ENCODE assay signal across 16 cellular contexts in the genomic region with DNA sequence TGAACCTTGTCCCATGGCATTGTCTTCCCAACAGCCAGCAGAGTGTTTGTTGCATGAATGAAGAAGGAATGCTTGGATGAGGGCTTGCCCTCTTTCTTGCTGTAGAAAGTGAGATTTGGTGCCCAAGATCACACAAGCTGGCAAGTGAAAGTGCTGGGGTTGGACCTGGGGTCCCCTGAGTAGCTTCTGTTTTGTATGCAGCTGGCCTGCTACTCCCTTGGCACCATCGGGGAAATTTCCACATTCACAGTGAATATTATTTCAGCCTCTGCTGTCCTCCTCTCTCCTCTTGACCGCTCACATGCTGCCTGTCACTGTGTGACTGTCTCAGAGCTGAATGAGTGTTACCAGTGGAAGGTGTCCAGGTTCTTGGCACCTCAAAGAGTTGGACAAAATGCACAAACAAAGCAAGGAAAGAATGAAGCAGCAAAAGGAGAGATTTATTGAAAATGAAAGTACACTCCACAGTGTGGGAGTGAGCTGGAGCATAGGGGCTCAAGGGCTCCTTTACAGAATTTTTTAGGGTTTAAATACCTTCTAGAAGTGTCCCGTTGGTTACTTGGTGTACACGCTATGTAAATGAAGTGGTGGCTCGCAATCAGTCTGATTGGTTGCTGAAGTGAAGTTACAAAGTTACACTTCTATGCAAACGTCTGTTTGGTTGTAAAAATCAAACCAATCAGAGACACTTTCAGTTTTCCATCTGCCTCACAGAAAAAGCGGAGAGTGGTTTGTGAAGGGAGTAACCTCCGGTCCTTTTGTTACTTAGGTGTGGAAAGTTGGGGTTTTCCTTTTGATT.
DNase-seq lines count a peak whose midpoint lies in the region; ATAC-seq and TF ChIP-seq lines count a peak whose summit lies in the region.
"Had no signal": no experiment of that assay in that cellular context is flagged by ENCODE, and none has a peak within 500 bp of the region (broad histone marks: within the 10 kb centered on the region; RNA-seq: fewer than 3 reads in every experiment).

No MANE protein-coding gene starts in this region.

- WGBS in gastroesophageal sphincter (ENCODE audit: low coverage in 1 of 2), 2 donors = 51 to 63% methylated on average over 6 to 8 of the region's 8 CpGs

- no peak for TF ChIP-seq EP300 in gastroesophageal sphincter (IDR thresholded peaks at IDR 0.05)

- peak overlapping the region; percentile 65; the same call in 1 of the 2 replicates for H3K27ac Mint-ChIP-seq in WTC11
- peak overlapping the region; percentile 69 for H3K27ac Mint-ChIP-seq in stimulated activated memory B cell treated with anti-CD40 and anti-IgM and Interleukin-4, amounts not matched to agents 10 μg/mL and 1 μg/mL and 100 μg/mL, for 72 hours

- TF ChIP-seq POLR2A in gastroesophageal sphincter (IDR thresholded peaks at IDR 0.05) = no peak

- H3K27ac ChIP-seq in gastroesophageal sphincter (peak overlapping the region in 3 of 4 donors; percentile 37 to 44 (median 42)), WERI-Rb-1 (no peak overlapping the region)
- H3K27ac ChIP-seq: pancreas, PC-9 had no signal

- H3K4me3 Mint-ChIP-seq in WTC11 = no peak overlapping the region
- peak overlapping the region; percentile 41 for H3K4me3 Mint-ChIP-seq in stimulated activated memory B cell treated with anti-CD40 and anti-IgM and Interleukin-4, amounts not matched to agents 10 μg/mL and 1 μg/mL and 100 μg/mL, for 72 hours

- H3K4me1 Mint-ChIP-seq in WTC11 = no peaks in the 10 kb centered on the region
- peaks cover 31% of the 10 kb centered on the region for H3K4me1 Mint-ChIP-seq in stimulated activated memory B cell treated with anti-CD40 and anti-IgM and Interleukin-4, amounts not matched to agents 10 μg/mL and 1 μg/mL and 100 μg/mL, for 72 hours

- H3K4me1 ChIP-seq in gastroesophageal sphincter = peaks cover 0 to 13% (median 0%) of the 10 kb centered on the region in 3 donors
- H3K4me1 ChIP-seq: pancreas had no signal

- H3K4me3 ChIP-seq in gastroesophageal sphincter (peak overlapping the region; percentile 6 to 34), WERI-Rb-1 (ENCODE audit: low read depth, low read length) (no peak overlapping the region)
- H3K4me3 ChIP-seq: pancreas, PC-9 had no signal

- no peaks in the 10 kb centered on the region for H3K27me3 Mint-ChIP-seq in WTC11 (ENCODE audit: low read depth)
- H3K27me3 Mint-ChIP-seq in stimulated activated memory B cell treated with anti-CD40 and anti-IgM and Interleukin-4, amounts not matched to agents 10 μg/mL and 1 μg/mL and 100 μg/mL, for 72 hours = no peaks in the 10 kb centered on the region

- POLR2A ChIA-PET in WTC11 (lab: Charles Lee) = no interaction called here

- H3K36me3 ChIP-seq in gastroesophageal sphincter (peaks cover 0 to 99% of the 10 kb centered on the region in 2 donors), WERI-Rb-1 (peaks cover 49% of the 10 kb centered on the region)

- H3K27me3 ChIP-seq in gastroesophageal sphincter (no peaks in the 10 kb centered on the region), WERI-Rb-1 (ENCODE audit: insufficient read depth, low read depth, severe bottlenecking) (no peaks in the 10 kb centered on the region)
- H3K27me3 ChIP-seq: pancreas had no signal

- DNase-seq in Caki2 (ENCODE audit: low read depth) = peak; percentile 33
- DNase-seq in WTC11 (ENCODE audit: low spot score) = no peak
- DNase-seq in DMS 273 treated with DMSO at 0.1 percent for 48 hours (lab: John Stamatoyannopoulos, UW) = no peak
- DNase-seq in NCI-H1436 (lab: John Stamatoyannopoulos, UW) = no peak
- DNase-seq in WERI-Rb-1 = no peak
- DNase-seq: aorta; DMS79 treated with DMSO at 0.1 percent for 48 hours; GOT3; NCI-H2081; NCI-H69; pancreas; PC-9; stimulated activated naive CD4-positive, alpha-beta T cell treated with Interleukin-2 at 50 U/mL for 16 hours had no signal

- CTCF ChIA-PET in WTC11 (lab: Charles Lee) = interaction anchor here (2.7 kb wide), 1 partner anchor 129 kb away, joined by 11 read pairs; no protein-coding TSS in a partner anchor

- H3K9me3 ChIP-seq in gastroesophageal sphincter = no peaks in the 10 kb centered on the region
- no peaks in the 10 kb centered on the region for H3K9me3 ChIP-seq in WERI-Rb-1 (ENCODE audit: severe bottlenecking)
- H3K9me3 ChIP-seq: pancreas had no signal

- TF ChIP-seq CTCF in WTC11 (IDR thresholded peaks at IDR 0.05) = no peak
- TF ChIP-seq CTCF in gastroesophageal sphincter (IDR thresholded peaks at IDR 0.05) = no peak
- no peak for TF ChIP-seq CTCF in WERI-Rb-1 (IDR thresholded peaks at IDR 0.05; ENCODE audit: low read depth, low read length)

- no peaks in the 10 kb centered on the region for H3K9me3 Mint-ChIP-seq in WTC11
- H3K9me3 Mint-ChIP-seq in stimulated activated memory B cell treated with anti-CD40 and anti-IgM and Interleukin-4, amounts not matched to agents 10 μg/mL and 1 μg/mL and 100 μg/mL, for 72 hours = no peaks in the 10 kb centered on the region

- H3K36me3 Mint-ChIP-seq in WTC11 = peaks cover 29% of the 10 kb centered on the region
- H3K36me3 Mint-ChIP-seq in stimulated activated memory B cell treated with anti-CD40 and anti-IgM and Interleukin-4, amounts not matched to agents 10 μg/mL and 1 μg/mL and 100 μg/mL, for 72 hours = peaks cover 76% of the 10 kb centered on the region

- ATAC-seq in WTC11 (no peak), gastroesophageal sphincter (no peak)
- peak; percentile 41 for ATAC-seq in stimulated activated memory B cell treated with anti-CD40 and anti-IgM and Interleukin-4, amounts not matched to agents 10 μg/mL and 1 μg/mL and 100 μg/mL, for 72 hours
- ATAC-seq: esophagus mucosa, pancreas had no signal

- in situ Hi-C loops in Caki2 (cut with HindIII; ENCODE audit: low pct_unique_long_range_greater_than_20kb, low sequenced_read_pairs) = no loop called here

TF ChIP-seq in WTC11, 78 proteins besides CTCF, POLR2A, EP300 and RAD21:
- TF ChIP-seq, protein P1, sequence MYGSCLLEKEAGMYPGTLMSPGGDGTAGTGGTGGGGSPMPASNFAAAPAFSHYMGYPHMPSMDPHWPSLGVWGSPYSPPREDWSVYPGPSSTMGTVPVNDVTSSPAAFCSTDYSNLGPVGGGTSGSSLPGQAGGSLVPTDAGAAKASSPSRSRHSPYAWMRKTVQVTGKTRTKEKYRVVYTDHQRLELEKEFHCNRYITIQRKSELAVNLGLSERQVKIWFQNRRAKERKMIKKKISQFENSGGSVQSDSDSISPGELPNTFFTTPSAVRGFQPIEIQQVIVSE (CRISPR knock-in tag; IDR thresholded peaks at IDR 0.05; ENCODE audit: borderline replicate concordance) = no peak
- no peak for TF ChIP-seq ZNF396 (CRISPR knock-in tag; IDR thresholded peaks at IDR 0.05; ENCODE audit: borderline replicate concordance)
- TF ChIP-seq SMAD4 (CRISPR knock-in tag; IDR thresholded peaks at IDR 0.05) = no peak
- TF ChIP-seq FOXJ3 (CRISPR knock-in tag; IDR thresholded peaks at IDR 0.05; ENCODE audit: borderline replicate concordance) = no peak
- TF ChIP-seq SP1 (CRISPR knock-in tag; conservative IDR thresholded peaks at IDR 0.05) = no peak
- TF ChIP-seq, protein P2, sequence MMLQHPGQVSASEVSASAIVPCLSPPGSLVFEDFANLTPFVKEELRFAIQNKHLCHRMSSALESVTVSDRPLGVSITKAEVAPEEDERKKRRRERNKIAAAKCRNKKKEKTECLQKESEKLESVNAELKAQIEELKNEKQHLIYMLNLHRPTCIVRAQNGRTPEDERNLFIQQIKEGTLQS (CRISPR knock-in tag; conservative IDR thresholded peaks at IDR 0.05) = no peak
- TF ChIP-seq, protein P3, sequence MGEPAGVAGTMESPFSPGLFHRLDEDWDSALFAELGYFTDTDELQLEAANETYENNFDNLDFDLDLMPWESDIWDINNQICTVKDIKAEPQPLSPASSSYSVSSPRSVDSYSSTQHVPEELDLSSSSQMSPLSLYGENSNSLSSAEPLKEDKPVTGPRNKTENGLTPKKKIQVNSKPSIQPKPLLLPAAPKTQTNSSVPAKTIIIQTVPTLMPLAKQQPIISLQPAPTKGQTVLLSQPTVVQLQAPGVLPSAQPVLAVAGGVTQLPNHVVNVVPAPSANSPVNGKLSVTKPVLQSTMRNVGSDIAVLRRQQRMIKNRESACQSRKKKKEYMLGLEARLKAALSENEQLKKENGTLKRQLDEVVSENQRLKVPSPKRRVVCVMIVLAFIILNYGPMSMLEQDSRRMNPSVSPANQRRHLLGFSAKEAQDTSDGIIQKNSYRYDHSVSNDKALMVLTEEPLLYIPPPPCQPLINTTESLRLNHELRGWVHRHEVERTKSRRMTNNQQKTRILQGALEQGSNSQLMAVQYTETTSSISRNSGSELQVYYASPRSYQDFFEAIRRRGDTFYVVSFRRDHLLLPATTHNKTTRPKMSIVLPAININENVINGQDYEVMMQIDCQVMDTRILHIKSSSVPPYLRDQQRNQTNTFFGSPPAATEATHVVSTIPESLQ (CRISPR knock-in tag; IDR thresholded peaks at IDR 0.05) = no peak
- TF ChIP-seq OVOL2 (CRISPR knock-in tag; IDR thresholded peaks at IDR 0.05; ENCODE audit: borderline replicate concordance) = no peak
- TF ChIP-seq, protein P4, sequence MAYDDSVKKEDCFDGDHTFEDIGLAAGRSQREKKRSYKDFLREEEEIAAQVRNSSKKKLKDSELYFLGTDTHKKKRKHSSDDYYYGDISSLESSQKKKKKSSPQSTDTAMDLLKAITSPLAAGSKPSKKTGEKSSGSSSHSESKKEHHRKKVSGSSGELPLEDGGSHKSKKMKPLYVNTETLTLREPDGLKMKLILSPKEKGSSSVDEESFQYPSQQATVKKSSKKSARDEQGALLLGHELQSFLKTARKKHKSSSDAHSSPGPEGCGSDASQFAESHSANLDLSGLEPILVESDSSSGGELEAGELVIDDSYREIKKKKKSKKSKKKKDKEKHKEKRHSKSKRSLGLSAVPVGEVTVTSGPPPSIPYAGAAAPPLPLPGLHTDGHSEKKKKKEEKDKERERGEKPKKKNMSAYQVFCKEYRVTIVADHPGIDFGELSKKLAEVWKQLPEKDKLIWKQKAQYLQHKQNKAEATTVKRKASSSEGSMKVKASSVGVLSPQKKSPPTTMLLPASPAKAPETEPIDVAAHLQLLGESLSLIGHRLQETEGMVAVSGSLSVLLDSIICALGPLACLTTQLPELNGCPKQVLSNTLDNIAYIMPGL (CRISPR knock-in tag; IDR thresholded peaks at IDR 0.05) = no peak
- TF ChIP-seq, protein P5, sequence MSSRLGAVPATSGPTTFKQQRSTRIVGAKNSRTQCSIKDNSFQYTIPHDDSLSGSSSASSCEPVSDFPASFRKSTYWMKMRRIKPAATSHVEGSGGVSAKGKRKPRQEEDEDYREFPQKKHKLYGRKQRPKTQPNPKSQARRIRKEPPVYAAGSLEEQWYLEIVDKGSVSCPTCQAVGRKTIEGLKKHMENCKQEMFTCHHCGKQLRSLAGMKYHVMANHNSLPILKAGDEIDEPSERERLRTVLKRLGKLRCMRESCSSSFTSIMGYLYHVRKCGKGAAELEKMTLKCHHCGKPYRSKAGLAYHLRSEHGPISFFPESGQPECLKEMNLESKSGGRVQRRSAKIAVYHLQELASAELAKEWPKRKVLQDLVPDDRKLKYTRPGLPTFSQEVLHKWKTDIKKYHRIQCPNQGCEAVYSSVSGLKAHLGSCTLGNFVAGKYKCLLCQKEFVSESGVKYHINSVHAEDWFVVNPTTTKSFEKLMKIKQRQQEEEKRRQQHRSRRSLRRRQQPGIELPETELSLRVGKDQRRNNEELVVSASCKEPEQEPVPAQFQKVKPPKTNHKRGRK (CRISPR knock-in tag; IDR thresholded peaks at IDR 0.05; ENCODE audit: borderline replicate concordance) = no peak
- no peak for TF ChIP-seq MYBL2 (CRISPR knock-in tag; IDR thresholded peaks at IDR 0.05)
